In genomic region chr5:68239485-68239884, GRCh38 we compare ENCODE assay signal across 8 cellular contexts. TPM values are rescaled to one million over a fixed set of nuclear protein-coding genes. Genes with fewer than 3 reads are reported as not detected.
A peak's percentile ranks its signal among the peaks of the same experiment; 100 is the strongest.
DNase-seq lines count a peak whose midpoint lies in the region; ATAC-seq, FAIRE-seq and TF ChIP-seq lines count a peak whose summit lies in the region.

No MANE protein-coding gene starts in this region.

- H3K27ac Mint-ChIP-seq in astrocyte (ENCODE audit: unreplicated experiment) = no peak overlapping the region

- H3K4me2 ChIP-seq in astrocyte (ENCODE audit: low read length) = peak overlapping the region; percentile 35

- no peak overlapping the region for H3K4me3 ChIP-seq in astrocyte (ENCODE audit: insufficient read depth, low read depth, low read length)

- H4K20me1 ChIP-seq in astrocyte (ENCODE audit: insufficient read depth, low read length) = peaks cover 29% of the 10 kb centered on the region

- H3K27me3 ChIP-seq in astrocyte (ENCODE audit: insufficient read depth, low read length) = no peaks in the 10 kb centered on the region

- no peaks in the 10 kb centered on the region for H3K27me3 Mint-ChIP-seq in astrocyte (ENCODE audit: low read depth, unreplicated experiment)

- H3K79me2 ChIP-seq in astrocyte (ENCODE audit: insufficient read depth, low read length) = peaks cover 11% of the 10 kb centered on the region

- no peaks in the 10 kb centered on the region for H3K9me3 Mint-ChIP-seq in astrocyte (ENCODE audit: unreplicated experiment)

- ATAC-seq in GM18909 (IDR thresholded peaks at IDR 0.05; ENCODE audit: poor library complexity, unreplicated experiment) (peak; percentile 94), HG03108 (IDR thresholded peaks at IDR 0.05; ENCODE audit: unreplicated experiment) (peak; percentile 79)

- peaks cover 12% of the 10 kb centered on the region for H3K4me1 ChIP-seq in astrocyte (ENCODE audit: insufficient read depth, low read length)

- peak; percentile 65 for DNase-seq in T-helper 9 cell
- peak; percentile 91 for DNase-seq in astrocyte (ENCODE audit: low read depth)
- DNase-seq in left kidney (ENCODE audit: low read depth, low spot score) = peak; percentile 69
- peak; percentile 82 for DNase-seq in stimulated activated CD4-positive, alpha-beta T cell treated with anti-CD3 and anti-CD28 coated beads, Interleukin-4, amount 100 ng/mL, for 24 hours
- DNase-seq in GM19240 (ENCODE audit: insufficient read length, low spot score) = no peak
- no peak for DNase-seq in DMS114 treated with DMSO at 0.1 percent for 48 hours (lab: John Stamatoyannopoulos, UW; ENCODE audit: unreplicated experiment)

- no peaks in the 10 kb centered on the region for H3K36me3 ChIP-seq in astrocyte (ENCODE audit: insufficient read depth, low read length)

- peak; percentile 89 for FAIRE-seq in astrocyte (lab: Jason Lieb, UNC)

- no peak overlapping the region for H2AFZ ChIP-seq in astrocyte (ENCODE audit: low read depth, low read length)

- H3K27ac ChIP-seq in astrocyte (ENCODE audit: low read depth, low read length) = no peak overlapping the region

- peaks cover 23% of the 10 kb centered on the region for H3K4me1 Mint-ChIP-seq in astrocyte (ENCODE audit: low read depth, unreplicated experiment)

- H3K9me3 ChIP-seq in astrocyte (ENCODE audit: insufficient read depth, low read depth, low read length) = no peaks in the 10 kb centered on the region

- H3K36me3 Mint-ChIP-seq in astrocyte (ENCODE audit: low read depth, unreplicated experiment) = peaks cover 3% of the 10 kb centered on the region

- TF ChIP-seq CTCF in astrocyte (IDR thresholded peaks at IDR 0.05; ENCODE audit: insufficient read depth, low read depth, low read length) = no peak

- H3K9ac ChIP-seq in astrocyte (ENCODE audit: low read length) = no peak overlapping the region

- H3K4me3 Mint-ChIP-seq in astrocyte (ENCODE audit: unreplicated experiment) = no peak overlapping the region

RNA-seq across cellular contexts. Expression of gene PIK3R1, which starts 23.9 kb away (rescaled TPM):
- total RNA-seq in astrocyte = 21.8 and 25.7 TPM in 2 replicates

Comparison
In these comparisons a context has a peak if more than half of its experiments do, and no peak if none do; other contexts are left out.
1. DNase-seq: peak in T-helper 9 cell (single experiment), astrocyte (single experiment), left kidney (single experiment) and stimulated activated CD4-positive, alpha-beta T cell treated with anti-CD3 and anti-CD28 coated beads, Interleukin-4, amount 100 ng/mL, for 24 hours (single experiment); none in GM19240 (single experiment) and DMS114 treated with DMSO at 0.1 percent for 48 hours (single experiment).